2 cellular contexts compared by ENCODE assay signal in the genomic region with DNA sequence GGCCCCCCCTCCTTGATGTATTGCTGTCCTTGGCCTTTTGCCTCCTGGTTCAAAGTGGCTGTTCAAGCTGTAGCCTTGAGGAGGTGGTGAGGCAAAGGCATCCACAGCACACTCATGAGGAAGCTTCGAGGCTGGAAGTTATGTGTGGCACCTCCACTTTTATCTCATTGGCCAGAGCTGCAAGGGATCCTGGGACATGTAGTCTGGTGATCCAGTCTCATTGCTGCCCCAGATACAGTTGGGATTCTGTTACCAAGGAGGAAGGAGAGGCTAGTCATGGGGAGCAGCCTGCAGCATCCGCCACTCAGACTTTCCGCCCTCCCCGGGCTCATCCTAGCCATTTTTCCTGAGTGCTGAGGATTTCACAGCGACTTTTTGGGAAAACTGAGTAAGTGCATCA.
TF ChIP-seq lines count a peak whose summit lies in the region.

No MANE protein-coding gene starts in this region.

TF ChIP-seq in SK-N-SH treated with all-trans-retinoic acid at 6 μM for 48 hours, 23 proteins besides CTCF, POLR2A, EP300 and RAD21 (continued from another document):
- TF ChIP-seq, protein P1, sequence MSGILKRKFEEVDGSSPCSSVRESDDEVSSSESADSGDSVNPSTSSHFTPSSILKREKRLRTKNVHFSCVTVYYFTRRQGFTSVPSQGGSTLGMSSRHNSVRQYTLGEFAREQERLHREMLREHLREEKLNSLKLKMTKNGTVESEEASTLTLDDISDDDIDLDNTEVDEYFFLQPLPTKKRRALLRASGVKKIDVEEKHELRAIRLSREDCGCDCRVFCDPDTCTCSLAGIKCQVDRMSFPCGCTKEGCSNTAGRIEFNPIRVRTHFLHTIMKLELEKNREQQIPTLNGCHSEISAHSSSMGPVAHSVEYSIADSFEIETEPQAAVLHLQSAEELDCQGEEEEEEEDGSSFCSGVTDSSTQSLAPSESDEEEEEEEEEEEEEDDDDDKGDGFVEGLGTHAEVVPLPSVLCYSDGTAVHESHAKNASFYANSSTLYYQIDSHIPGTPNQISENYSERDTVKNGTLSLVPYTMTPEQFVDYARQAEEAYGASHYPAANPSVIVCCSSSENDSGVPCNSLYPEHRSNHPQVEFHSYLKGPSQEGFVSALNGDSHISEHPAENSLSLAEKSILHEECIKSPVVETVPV (CRISPR knock-in tag; IDR thresholded peaks at IDR 0.05) = no peak
- TF ChIP-seq ZNF8 (CRISPR knock-in tag; IDR thresholded peaks at IDR 0.05) = no peak
- TF ChIP-seq ISL1 (CRISPR knock-in tag; IDR thresholded peaks at IDR 0.05) = no peak
- no peak for TF ChIP-seq TOX (CRISPR knock-in tag; IDR thresholded peaks at IDR 0.05; ENCODE audit: borderline replicate concordance)
- no peak for TF ChIP-seq GLIS3 (CRISPR knock-in tag; IDR thresholded peaks at IDR 0.05)
- no peak for TF ChIP-seq PPARA (CRISPR knock-in tag; IDR thresholded peaks at IDR 0.05; ENCODE audit: borderline replicate concordance)
- no peak for TF ChIP-seq RARB (CRISPR knock-in tag; IDR thresholded peaks at IDR 0.05)
- no peak for TF ChIP-seq ZC3H10 (CRISPR knock-in tag; IDR thresholded peaks at IDR 0.05)
- no peak for TF ChIP-seq ESRRG (CRISPR knock-in tag; IDR thresholded peaks at IDR 0.05)
- TF ChIP-seq ZNF70 (CRISPR knock-in tag; IDR thresholded peaks at IDR 0.05) = no peak
- no peak for TF ChIP-seq TCF4 (CRISPR knock-in tag; IDR thresholded peaks at IDR 0.05; ENCODE audit: borderline replicate concordance)
- no peak for TF ChIP-seq ZFP30 (CRISPR knock-in tag; IDR thresholded peaks at IDR 0.05)
TF ChIP-seq in SK-N-SH treated with all-trans-retinoic acid at 6 μM for 48 hours: peak in this region for 0.

TF ChIP-seq in K562, 482 proteins besides CTCF, POLR2A, EP300 and RAD21 (continued from another document):
- no peak for TF ChIP-seq ARID3B (CRISPR knock-in tag; IDR thresholded peaks at IDR 0.05; ENCODE audit: borderline replicate concordance)
- TF ChIP-seq, protein P2, sequence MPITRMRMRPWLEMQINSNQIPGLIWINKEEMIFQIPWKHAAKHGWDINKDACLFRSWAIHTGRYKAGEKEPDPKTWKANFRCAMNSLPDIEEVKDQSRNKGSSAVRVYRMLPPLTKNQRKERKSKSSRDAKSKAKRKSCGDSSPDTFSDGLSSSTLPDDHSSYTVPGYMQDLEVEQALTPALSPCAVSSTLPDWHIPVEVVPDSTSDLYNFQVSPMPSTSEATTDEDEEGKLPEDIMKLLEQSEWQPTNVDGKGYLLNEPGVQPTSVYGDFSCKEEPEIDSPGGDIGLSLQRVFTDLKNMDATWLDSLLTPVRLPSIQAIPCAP (CRISPR knock-in tag; IDR thresholded peaks at IDR 0.05; ENCODE audit: borderline replicate concordance) = no peak
- TF ChIP-seq NFYB (IDR thresholded peaks at IDR 0.05; ENCODE audit: extremely low read depth, insufficient read length) = peak; percentile 89
- no peak for TF ChIP-seq EWSR1 (IDR thresholded peaks at IDR 0.05; ENCODE audit: borderline replicate concordance, low read depth, partially characterized antibody)
- TF ChIP-seq, protein P3, sequence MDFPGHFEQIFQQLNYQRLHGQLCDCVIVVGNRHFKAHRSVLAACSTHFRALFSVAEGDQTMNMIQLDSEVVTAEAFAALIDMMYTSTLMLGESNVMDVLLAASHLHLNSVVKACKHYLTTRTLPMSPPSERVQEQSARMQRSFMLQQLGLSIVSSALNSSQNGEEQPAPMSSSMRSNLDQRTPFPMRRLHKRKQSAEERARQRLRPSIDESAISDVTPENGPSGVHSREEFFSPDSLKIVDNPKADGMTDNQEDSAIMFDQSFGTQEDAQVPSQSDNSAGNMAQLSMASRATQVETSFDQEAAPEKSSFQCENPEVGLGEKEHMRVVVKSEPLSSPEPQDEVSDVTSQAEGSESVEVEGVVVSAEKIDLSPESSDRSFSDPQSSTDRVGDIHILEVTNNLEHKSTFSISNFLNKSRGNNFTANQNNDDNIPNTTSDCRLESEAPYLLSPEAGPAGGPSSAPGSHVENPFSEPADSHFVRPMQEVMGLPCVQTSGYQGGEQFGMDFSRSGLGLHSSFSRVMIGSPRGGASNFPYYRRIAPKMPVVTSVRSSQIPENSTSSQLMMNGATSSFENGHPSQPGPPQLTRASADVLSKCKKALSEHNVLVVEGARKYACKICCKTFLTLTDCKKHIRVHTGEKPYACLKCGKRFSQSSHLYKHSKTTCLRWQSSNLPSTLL (IDR thresholded peaks at IDR 0.05) = no peak
- peak; percentile 73 for TF ChIP-seq ZNF143 (CRISPR knock-in tag; IDR thresholded peaks at IDR 0.05)
- peak; percentile 46 to 51; a peak in 2 of 4 replicates for TF ChIP-seq SIX5 (IDR thresholded peaks at IDR 0.05; ENCODE audit: borderline replicate concordance in 1 of 2, insufficient read depth in 1 of 2, low read depth in 1 of 2, low read length in 2 of 2)
- TF ChIP-seq XRCC3 (IDR thresholded peaks at IDR 0.05) = no peak
- peak; percentile 34; the same call in 1 of the 2 replicates for TF ChIP-seq CTBP1 (IDR thresholded peaks at IDR 0.05; ENCODE audit: borderline replicate concordance)
- peak; percentile 6 for TF ChIP-seq FOS (IDR thresholded peaks at IDR 0.05; ENCODE audit: extremely low read depth, insufficient read length)
